In genomic region chr1:207298666-207299065, GRCh38 we compare ENCODE assay signal across 16 cellular contexts. TPM values are rescaled to one million over a fixed set of nuclear protein-coding genes. Genes with fewer than 3 reads are reported as not detected.
DNase-seq lines count a peak whose midpoint lies in the region; ATAC-seq and TF ChIP-seq lines count a peak whose summit lies in the region.
"Had no signal": no experiment of that assay in that cellular context is flagged by ENCODE, and none has a peak within 500 bp of the region (broad histone marks: within the 10 kb centered on the region; RNA-seq: fewer than 3 reads in every experiment).

No MANE protein-coding gene starts in this region.

- no peak overlapping the region for H3K27ac Mint-ChIP-seq in activated naive CD4-positive, alpha-beta T cell treated with anti-CD3 and anti-CD28 coated beads, Interleukin-2, amount 50 U/mL, for 72 hours
- H3K27ac Mint-ChIP-seq: brain, nephron progenitor cell had no signal

- H3K4me3 ChIP-seq in left ventricle myocardium inferior (no peak overlapping the region), PC-9 (no peak overlapping the region)
- H3K4me3 ChIP-seq: SJSA1 had no signal

- H3K27ac ChIP-seq in left ventricle myocardium inferior (replicated peaks) (peak overlapping the region; percentile 29), PC-9 (peak overlapping the region; percentile 9)
- H3K27ac ChIP-seq: SJSA1 had no signal

- intact Hi-C loops in left ventricle myocardium inferior (cut with micrococcal nuclease): no loop called here
- intact Hi-C loops in Right ventricle myocardium inferior (cut with DNase I): no loop called here
- intact Hi-C loops in PC-9 (cut with micrococcal nuclease; ENCODE audit: unreplicated experiment): no loop called here

- no peaks in the 10 kb centered on the region for H3K79me2 ChIP-seq in PC-9 (ENCODE audit: low read depth)

- TF ChIP-seq CTCF in left ventricle myocardium inferior (IDR thresholded peaks at IDR 0.05; ENCODE audit: borderline replicate concordance) (no peak), PC-9 (conservative IDR thresholded peaks at IDR 0.05) (no peak)

- no peaks in the 10 kb centered on the region for H3K27me3 ChIP-seq in left ventricle myocardium inferior (ENCODE audit: low read depth)
- H3K27me3 ChIP-seq in PC-9 (ENCODE audit: insufficient read depth, low read depth): no peaks in the 10 kb centered on the region
- H3K27me3 ChIP-seq: SJSA1 had no signal

- H3K4me1 ChIP-seq in left ventricle myocardium inferior (peaks cover 23% of the 10 kb centered on the region), PC-9 (replicated peaks; ENCODE audit: insufficient read depth) (peaks cover 14% of the 10 kb centered on the region)

- peaks cover 11% of the 10 kb centered on the region; the same call in 1 of the 2 replicates for H3F3A ChIP-seq in PC-9 (ENCODE audit: insufficient read depth, low read depth)

- H3K4me2 ChIP-seq in PC-9: peak overlapping the region; percentile 64

- no peaks in the 10 kb centered on the region for H4K20me1 ChIP-seq in PC-9 (ENCODE audit: insufficient read depth)

- DNase-seq in left ventricle myocardium inferior: no peak
- no peak for DNase-seq in Right ventricle myocardium inferior (ENCODE audit: missing footprints)
- peak in 1 of 2 experiments; percentile 79 for DNase-seq in PC-9
- DNase-seq in glomerular visceral epithelial cell (ENCODE audit: extremely low spot score): peak; percentile 61
- no peak for DNase-seq in activated naive CD4-positive, alpha-beta T cell treated with anti-CD3 and anti-CD28 coated beads, Interleukin-2, amount 50 U/mL, for 72 hours (ENCODE audit: low spot score in 2 of 2)
- DNase-seq: erythroblast, NCI-H2227 treated with DMSO at 0.1 percent for 48 hours, nephron progenitor cell, small intestine had no signal

- BruUV-seq in PC-9 (replicated peaks; lab: Mats Ljungman, UMichigan): no TSS peak

- peaks cover 13 to 15% of the 10 kb centered on the region in 2 donors for H3K36me3 Mint-ChIP-seq in activated naive CD4-positive, alpha-beta T cell treated with anti-CD3 and anti-CD28 coated beads, Interleukin-2, amount 50 U/mL, for 72 hours
- H3K36me3 Mint-ChIP-seq: brain, CD14-positive monocyte had no signal

- ATAC-seq in Right ventricle myocardium inferior: no peak
- no peak for ATAC-seq in activated naive CD4-positive, alpha-beta T cell treated with anti-CD3 and anti-CD28 coated beads, Interleukin-2, amount 50 U/mL, for 72 hours
- ATAC-seq in GM21786 (IDR thresholded peaks at IDR 0.05; ENCODE audit: unreplicated experiment): no peak
- no peak for ATAC-seq in HG03469 (IDR thresholded peaks at IDR 0.05; ENCODE audit: unreplicated experiment)
- ATAC-seq in HG02885 (IDR thresholded peaks at IDR 0.05; ENCODE audit: poor library complexity, unreplicated experiment): no peak
- ATAC-seq: activated CD4-positive, CD25-positive, alpha-beta regulatory T cell treated with anti-CD3 and anti-CD28 coated beads, Interleukin-2, amount 50 U/mL, for 24 hours had no signal

- peak overlapping the region; percentile 2; the same call in 1 of the 2 replicates for H2AFZ ChIP-seq in PC-9

- CTCF ChIA-PET in PC-9 (lab: Charles Lee): interaction anchor here (0.6 kb wide), 1 partner anchor 583 kb away, joined by 5 read pairs; no protein-coding TSS in a partner anchor

- peaks cover 9 to 15% of the 10 kb centered on the region in 2 donors for H3K9me3 Mint-ChIP-seq in activated naive CD4-positive, alpha-beta T cell treated with anti-CD3 and anti-CD28 coated beads, Interleukin-2, amount 50 U/mL, for 72 hours

- H3K36me3 ChIP-seq in left ventricle myocardium inferior (no peaks in the 10 kb centered on the region), PC-9 (ENCODE audit: low read depth) (no peaks in the 10 kb centered on the region)
- H3K36me3 ChIP-seq: SJSA1 had no signal

- 0 out of 2 replicates have a peak, but pooled peaks cover 4% of the 10 kb centered on the region for H3K9me2 ChIP-seq in PC-9 (ENCODE audit: insufficient read depth)

- H3K9me3 ChIP-seq in left ventricle myocardium inferior (replicated peaks): no peaks in the 10 kb centered on the region
- H3K9me3 ChIP-seq in PC-9 (ENCODE audit: insufficient read depth, low read depth): no peaks in the 10 kb centered on the region
- H3K9me3 ChIP-seq: SJSA1 had no signal

- POLR2A ChIA-PET in PC-9 (lab: Charles Lee; ENCODE audit: unreplicated experiment): interaction anchor here (0.7 to 1.1 kb wide), 4 partner anchors 12 to 57 kb away, joined by 3 to 6 read pairs (median 4); partner anchors contain the start of gene CD55

RNA-seq across cellular contexts. Expression of gene CD55, which starts 22.8 kb away (rescaled TPM):
- total RNA-seq in left ventricle myocardium inferior (60.4 TPM), Right ventricle myocardium inferior (68.9 TPM), PC-9 (2021) (45.9 and 46.4 TPM in 2 replicates)
- 100 to 1,000 TPM in 1 of 2 donors, 10 to 100 TPM in 1; 55.1 to 141 TPM for total RNA-seq in activated naive CD4-positive, alpha-beta T cell treated with anti-CD3 and anti-CD28 coated beads, Interleukin-2, amount 50 U/mL, for 72 hours
